8 cellular contexts compared by ENCODE assay signal in the genomic region with DNA sequence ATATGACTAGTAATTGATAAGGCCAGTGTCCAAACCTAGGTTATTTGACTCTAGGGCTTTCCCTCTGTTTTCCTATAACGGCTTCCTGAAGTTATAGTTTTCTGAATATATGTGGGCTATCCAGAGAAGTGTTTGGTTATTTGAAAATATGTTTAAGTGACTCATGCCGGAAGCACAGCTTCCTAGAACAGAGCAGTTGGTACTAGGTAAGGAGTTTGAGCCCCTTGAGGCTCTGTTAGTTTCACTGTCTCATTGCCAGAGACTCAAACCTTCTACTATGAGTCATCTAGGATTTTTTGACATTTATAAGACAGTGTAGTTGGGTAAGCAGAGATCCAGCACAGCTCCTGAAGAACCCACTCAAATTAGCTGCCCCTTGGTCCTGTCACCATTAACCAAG. TPM values are rescaled to one million over a fixed set of nuclear protein-coding genes. Genes with fewer than 3 reads are reported as not detected.
DNase-seq lines count a peak whose midpoint lies in the region; ATAC-seq and TF ChIP-seq lines count a peak whose summit lies in the region.

No MANE protein-coding gene starts in this region.

- H3K4me3 ChIP-seq in AG04449 (ENCODE audit: low read depth, low read length) (no peak overlapping the region), ascending aorta (no peak overlapping the region)

- POLR2A ChIA-PET in AG04449 (lab: Yijun Ruan, JAX) = no interaction called here

- H3K4me1 ChIP-seq in ascending aorta = no peaks in the 10 kb centered on the region

- CTCF ChIA-PET in AG04449 (lab: Yijun Ruan, JAX) = interaction anchor here (1.5 to 1.6 kb wide), 2 partner anchors 16 to 294 kb away, joined by 4 read pairs; no protein-coding TSS in a partner anchor

- H3K27ac ChIP-seq in ascending aorta = no peak overlapping the region

- no peaks in the 10 kb centered on the region for H3K9me3 ChIP-seq in ascending aorta

- TF ChIP-seq CTCF in AG04449 (IDR thresholded peaks at IDR 0.05; ENCODE audit: insufficient read depth, low read length, missing control alignments) (no peak), ascending aorta (IDR thresholded peaks at IDR 0.05) (no peak)

- peaks cover 3 to 5% of the 10 kb centered on the region in 2 donors for H3K36me3 ChIP-seq in ascending aorta

- ATAC-seq in GM19395 (IDR thresholded peaks at IDR 0.05; ENCODE audit: unreplicated experiment) = peak; percentile 94
- ATAC-seq in HG03354 (IDR thresholded peaks at IDR 0.05; ENCODE audit: poor library complexity, severe bottlenecking, unreplicated experiment) = peak; percentile 97

- intact Hi-C loops in ascending aorta (cut with DNase I) = no loop called here

- no peaks in the 10 kb centered on the region for H3K27me3 ChIP-seq in ascending aorta

- peak; percentile 7 for DNase-seq in AG04449 (ENCODE audit: low read depth, low spot score)
- DNase-seq in amniotic epithelial cell (ENCODE audit: low read depth) = peak; percentile 52
- no peak for DNase-seq in NCI-H2227 (lab: John Stamatoyannopoulos, UW; ENCODE audit: unreplicated experiment)
- DNase-seq in ascending aorta (ENCODE audit: low spot score in 2 of 2) = no peak
- DNase-seq in SKM-1 (lab: John Stamatoyannopoulos, UW; ENCODE audit: unreplicated experiment) = no peak
- DNase-seq in NCI-H345 treated with DMSO at 0.1 percent for 48 hours (lab: John Stamatoyannopoulos, UW; ENCODE audit: unreplicated experiment) = no peak

RNA-seq across cellular contexts. Expression of gene LEPR, which starts 27.1 kb away (rescaled TPM):
- 9.7 TPM for total RNA-seq in ascending aorta

RNA-seq across cellular contexts. Expression of gene LEPROT, which starts 27.1 kb away (rescaled TPM):
- total RNA-seq in ascending aorta = 312 TPM

Comparison
In these comparisons a context has a peak if more than half of its experiments do, and no peak if none do; other contexts are left out.
1. DNase-seq: peak in AG04449 (single experiment) and amniotic epithelial cell (single experiment); none in NCI-H2227 (single experiment), ascending aorta (0 of 2), SKM-1 (single experiment) and NCI-H345 treated with DMSO at 0.1 percent for 48 hours (single experiment).